24 cellular contexts compared by ENCODE assay signal in genomic region chr4:25590171-25590570, GRCh38.
"Had no signal": no experiment of that assay in that cellular context is flagged by ENCODE, and none has a peak within 500 bp of the region (broad histone marks: within the 10 kb centered on the region; RNA-seq: fewer than 3 reads in every experiment).

No MANE protein-coding gene starts in this region.

- H3K4me1 ChIP-seq: pancreas, stomach, suprapubic skin, tibial nerve, uterus had no signal

- H3K36me3 ChIP-seq: pancreas, stomach, suprapubic skin, tibial nerve, uterus had no signal

- H3K4me2 ChIP-seq: smooth muscle cell had no signal

- H3K27ac ChIP-seq: pancreas, stomach, suprapubic skin, tibial nerve, uterus had no signal

- FAIRE-seq: pancreas had no signal

- H3K9me3 ChIP-seq: pancreas, stomach, uterus had no signal

- H3K27me3 ChIP-seq: pancreas, stomach, suprapubic skin, tibial nerve, uterus had no signal

- ATAC-seq: activated CD4-positive, alpha-beta T cell treated with anti-CD3 and anti-CD28 coated beads for 36 hours; activated T-cell treated with anti-CD3 and anti-CD28 coated beads, Interleukin-2, amount 50 U/mL, for 4 hours; left ventricle myocardium superior; pancreas; sciatic nerve; stimulated activated memory B cell treated with anti-CD40 and anti-IgM and Interleukin-4, amounts not matched to agents 10 μg/mL and 1 μg/mL and 100 μg/mL, for 72 hours had no signal

- DNase-seq: activated B cell treated with CpG ODN at 0.5 μM for 24 hours; activated CD4-positive, alpha-beta T cell treated with anti-CD3 and anti-CD28 coated beads for 36 hours; activated CD4-positive, alpha-beta T cell treated with anti-CD3 and anti-CD28 coated beads, Interleukin-2, amount 50 U/mL, for 4 hours; activated CD8-positive, alpha-beta memory T cell treated with anti-CD3 and anti-CD28 coated beads for 24 hours; activated CD8-positive, alpha-beta memory T cell treated with anti-CD3 and anti-CD28 coated beads, Interleukin-2, amount 50 U/mL, for 48 hours; activated naive CD4-positive, alpha-beta T cell treated with Interleukin-2 at 50 U/mL for 16 hours; activated naive CD8-positive, alpha-beta T cell treated with anti-CD3 and anti-CD28 coated beads for 36 hours; activated T-cell treated with anti-CD3 and anti-CD28 coated beads, Interleukin-2, amount 50 U/mL, for 4 hours; cerebellar nuclear complex; cortex of kidney; foreskin fibroblast; left ventricle myocardium superior; mammary epithelial cell; pancreas; stimulated activated CD4-positive, alpha-beta T cell treated with anti-CD3 and anti-CD28 coated beads, Interleukin-15, amount 100 ng/mL, for 24 hours; stomach; T-helper 1 cell; T1000; uterus had no signal

- H3K4me3 ChIP-seq: pancreas, smooth muscle cell, stomach, suprapubic skin, tibial nerve, uterus had no signal
